Comparison of ENCODE assay signal across 24 cellular contexts in genomic region chr5:135954899-135955298, GRCh38. TPM values are rescaled to one million over a fixed set of nuclear protein-coding genes. Genes with fewer than 3 reads are reported as not detected.
"Had no signal": no experiment of that assay in that cellular context is flagged by ENCODE, and none has a peak within 500 bp of the region (broad histone marks: within the 10 kb centered on the region; RNA-seq: fewer than 3 reads in every experiment).

Gene LECT2 (minus strand): TSS chr5:135954983. CDS start chr5:135954833, 150 bp downstream.

- H3K27ac ChIP-seq: PC-9, Peyer's patch, SJSA1, SK-N-MC had no signal

- DNase-seq: IMR-90, Kasumi-1, KG1, MM.1S, NCI-H1092 treated with DMSO at 0.1 percent for 48 hours, NCI-H1436, NCI-H187 treated with DMSO at 0.1 percent for 48 hours, NCI-H2029 treated with DMSO at 0.1 percent for 48 hours, NCI-H226, NCI-H446, NCI-H510A, NCI-H524 treated with DMSO at 0.1 percent for 48 hours, NCI-H69, NCI-H774, OCI-M1, PC-9, Peyer's patch, SHP77 treated with DMSO at 0.1 percent for 48 hours had no signal

- ATAC-seq: Right ventricle myocardium inferior had no signal

- H3K4me3 ChIP-seq: PC-9, Peyer's patch, SJSA1, SK-N-MC had no signal

- H3K4me1 ChIP-seq: Peyer's patch had no signal

- H3K9me3 ChIP-seq: Peyer's patch, SJSA1 had no signal

- H2AFZ ChIP-seq: PC-9 had no signal

- H3K36me3 ChIP-seq: Peyer's patch, SJSA1 had no signal

- H3K4me2 ChIP-seq: PC-9 had no signal

- H3K27me3 ChIP-seq: Peyer's patch, SJSA1 had no signal

RNA-seq across cellular contexts. Expression of gene LECT2, which starts in this region (rescaled TPM):
- total RNA-seq: HT-29, IMR-90, M059J, PC-9, Peyer's patch, Right ventricle myocardium inferior, RPMI7951, SJSA1 had no signal
- polyA plus RNA-seq: IMR-90 had no signal
